In genomic region chr2:120012771-120013568, GRCh38 we compare ENCODE assay signal across 1 cellular context.
TF ChIP-seq lines count a peak whose summit lies in the region.

EPB41L5 (plus strand) TSS chr2:120013077; CDS start chr2:120019085, 6,008 bp downstream.

TF ChIP-seq in IMR-90, 13 proteins besides CTCF, POLR2A, EP300 and RAD21:
- TF ChIP-seq MAZ (IDR thresholded peaks at IDR 0.05; ENCODE audit: borderline replicate concordance, low read depth, low read length) (peak; percentile 87; the same call in 1 of the 2 replicates), MXI1 (IDR thresholded peaks at IDR 0.05; ENCODE audit: borderline replicate concordance, low read depth, low read length) (0 out of 2 replicates have a peak, but pooled peaks have one; percentile 23), FOS (IDR thresholded peaks at IDR 0.05; ENCODE audit: low read depth, low read length) (no peak), CHD1 (IDR thresholded peaks at IDR 0.05; ENCODE audit: low read depth, low read length) (no peak)
- TF ChIP-seq, protein P1, sequence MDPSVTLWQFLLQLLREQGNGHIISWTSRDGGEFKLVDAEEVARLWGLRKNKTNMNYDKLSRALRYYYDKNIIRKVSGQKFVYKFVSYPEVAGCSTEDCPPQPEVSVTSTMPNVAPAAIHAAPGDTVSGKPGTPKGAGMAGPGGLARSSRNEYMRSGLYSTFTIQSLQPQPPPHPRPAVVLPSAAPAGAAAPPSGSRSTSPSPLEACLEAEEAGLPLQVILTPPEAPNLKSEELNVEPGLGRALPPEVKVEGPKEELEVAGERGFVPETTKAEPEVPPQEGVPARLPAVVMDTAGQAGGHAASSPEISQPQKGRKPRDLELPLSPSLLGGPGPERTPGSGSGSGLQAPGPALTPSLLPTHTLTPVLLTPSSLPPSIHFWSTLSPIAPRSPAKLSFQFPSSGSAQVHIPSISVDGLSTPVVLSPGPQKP (IDR thresholded peaks at IDR 0.05; ENCODE audit: borderline replicate concordance, low read depth, low read length), result no peak
TF ChIP-seq in IMR-90: peak in this region for 2.
